ENCODE assay signal across 28 cellular contexts in genomic region chr14:104591506-104592291, GRCh38. TPM values are rescaled to one million over a fixed set of nuclear protein-coding genes. Genes with fewer than 3 reads are reported as not detected.
"Had no signal": no experiment of that assay in that cellular context is flagged by ENCODE, and none has a peak within 500 bp of the region (broad histone marks: within the 10 kb centered on the region; RNA-seq: fewer than 3 reads in every experiment).

No MANE protein-coding gene starts in this region.

- H3K27me3 Mint-ChIP-seq: dendritic cell treated with granulocyte-macrophage colony-stimulating factor and Interleukin-4, amounts not matched to agents 40 ng/mL and 50 ng/mL, for 4 days had no signal

- H3K4me1 Mint-ChIP-seq: natural killer cell had no signal

- H3K4me1 ChIP-seq: esophagus squamous epithelium, gastroesophageal sphincter, lower lobe of right lung, suprapubic skin, thyroid gland, upper lobe of right lung had no signal

- H3K9me3 Mint-ChIP-seq: dendritic cell treated with granulocyte-macrophage colony-stimulating factor and Interleukin-4, amounts not matched to agents 40 ng/mL and 50 ng/mL, for 4 days; effector memory CD8-positive, alpha-beta T cell; memory B cell; mesothelial cell of epicardium; natural killer cell; neural crest cell; stimulated activated effector memory CD8-positive, alpha-beta T cell treated with anti-CD3 and anti-CD28 coated beads, Interleukin-12 subunit alpha, Interleukin-12 subunit beta, amount 100 ng/mL, for 72 hours had no signal

- H3K9me3 ChIP-seq: esophagus squamous epithelium, gastroesophageal sphincter, lower lobe of right lung, suprapubic skin, thyroid gland, upper lobe of right lung, vagina had no signal

- H3K27ac ChIP-seq: esophagus squamous epithelium, gastroesophageal sphincter, hepatocyte, lower lobe of right lung, parathyroid adenoma, suprapubic skin, thyroid gland, upper lobe of right lung, vagina had no signal

- H3K4me3 ChIP-seq: esophagus squamous epithelium, gastroesophageal sphincter, hepatocyte, lower lobe of right lung, suprapubic skin, thyroid gland, upper lobe of right lung, vagina had no signal

- H3K27ac Mint-ChIP-seq: dendritic cell treated with granulocyte-macrophage colony-stimulating factor and Interleukin-4, amounts not matched to agents 40 ng/mL and 50 ng/mL, for 4 days; effector memory CD8-positive, alpha-beta T cell; memory B cell; mesothelial cell of epicardium; natural killer cell; stimulated activated effector memory CD8-positive, alpha-beta T cell treated with anti-CD3 and anti-CD28 coated beads, Interleukin-12 subunit alpha, Interleukin-12 subunit beta, amount 100 ng/mL, for 72 hours had no signal

- DNase-seq: cerebellar nuclear complex; effector memory CD8-positive, alpha-beta T cell; esophagus squamous epithelium; foreskin fibroblast; lower lobe of right lung; natural killer cell; occipital lobe; small intestine; stimulated activated CD4-positive, alpha-beta T cell treated with anti-CD3 and anti-CD28 coated beads, Interleukin-2, amount 100 ng/mL, for 48 hours; stimulated activated CD8-positive, alpha-beta memory T cell treated with anti-CD3 and anti-CD28 coated beads, Interleukin-4, amount 100 ng/mL, for 48 hours; stimulated activated naive CD8-positive, alpha-beta T cell treated with anti-CD3 and anti-CD28 coated beads, Interleukin-15, Interleukin-2, amounts not matched to agents 100 U/mL and 50 U/mL, for 24 hours; thyroid gland; upper lobe of right lung had no signal

- ATAC-seq: effector memory CD8-positive, alpha-beta T cell; gastroesophageal sphincter; left lobe of liver; lower lobe of right lung; natural killer cell; stimulated activated effector memory CD8-positive, alpha-beta T cell treated with anti-CD3 and anti-CD28 coated beads, Interleukin-12 subunit alpha, Interleukin-12 subunit beta, amount 100 ng/mL, for 72 hours; stimulated activated naive CD8-positive, alpha-beta T cell treated with anti-CD3 and anti-CD28 coated beads, Interleukin-15, Interleukin-2, amounts not matched to agents 100 U/mL and 50 U/mL, for 24 hours; upper lobe of right lung had no signal

- H3K79me2 ChIP-seq: hepatocyte, parathyroid adenoma had no signal

- H2AFZ ChIP-seq: hepatocyte, parathyroid adenoma had no signal

- H3K9ac ChIP-seq: parathyroid adenoma had no signal

- H3K36me3 Mint-ChIP-seq: memory B cell; mesothelial cell of epicardium; natural killer cell; stimulated activated effector memory CD8-positive, alpha-beta T cell treated with anti-CD3 and anti-CD28 coated beads, Interleukin-12 subunit alpha, Interleukin-12 subunit beta, amount 100 ng/mL, for 72 hours had no signal

- H3K4me3 Mint-ChIP-seq: dendritic cell treated with granulocyte-macrophage colony-stimulating factor and Interleukin-4, amounts not matched to agents 40 ng/mL and 50 ng/mL, for 4 days; effector memory CD8-positive, alpha-beta T cell; memory B cell; mesothelial cell of epicardium; natural killer cell; neural crest cell; stimulated activated effector memory CD8-positive, alpha-beta T cell treated with anti-CD3 and anti-CD28 coated beads, Interleukin-12 subunit alpha, Interleukin-12 subunit beta, amount 100 ng/mL, for 72 hours had no signal

- H3K4me2 ChIP-seq: hepatocyte had no signal

- H3K36me3 ChIP-seq: esophagus squamous epithelium, gastroesophageal sphincter, lower lobe of right lung, suprapubic skin, thyroid gland, upper lobe of right lung, vagina had no signal

- H3K27me3 ChIP-seq: hepatocyte, thyroid gland, vagina had no signal

RNA-seq across cellular contexts. Expression of gene C14orf180, which starts 12.1 kb away (rescaled TPM):
- total RNA-seq: epithelial cell of proximal tubule, esophagus squamous epithelium, kidney epithelial cell, natural killer cell, neural crest cell, occipital lobe, pulmonary artery endothelial cell had no signal

RNA-seq across cellular contexts. Expression of gene TMEM179, which starts 12.9 kb away (rescaled TPM):
- total RNA-seq: epithelial cell of proximal tubule, esophagus squamous epithelium, kidney epithelial cell, lower lobe of right lung, myocyte, natural killer cell, suprapubic skin, upper lobe of right lung had no signal
